39 cellular contexts compared by ENCODE assay signal in the genomic region with DNA sequence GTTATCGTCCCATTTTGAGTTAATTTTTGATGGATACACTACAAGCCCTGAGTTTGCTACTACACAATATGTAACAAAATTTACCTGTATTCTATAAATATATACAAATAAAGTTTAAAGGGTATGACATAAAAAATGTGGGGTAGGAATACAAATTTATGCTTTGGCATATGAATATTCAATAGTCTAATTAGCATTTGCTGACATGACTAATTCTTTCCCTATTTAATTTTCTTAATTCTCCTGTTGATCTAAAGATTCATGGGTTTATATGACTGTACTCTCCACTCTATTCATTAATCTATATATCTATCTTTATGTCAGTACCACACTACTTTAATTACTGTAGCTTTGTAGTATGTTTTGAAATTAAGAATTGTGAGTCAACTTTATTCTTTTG.
"Had no signal": no experiment of that assay in that cellular context is flagged by ENCODE, and none has a peak within 500 bp of the region (broad histone marks: within the 10 kb centered on the region; RNA-seq: fewer than 3 reads in every experiment).

No MANE protein-coding gene starts in this region.

- H3K27ac Mint-ChIP-seq: activated B cell treated with CpG ODN at 0.5 μM for 24 hours; activated CD4-positive, alpha-beta memory T cell treated with anti-CD3 and anti-CD28 coated beads for 36 hours; activated CD4-positive, alpha-beta T cell treated with anti-CD3 and anti-CD28 coated beads, Interleukin-2, amount 10 ng/mL, durations not matched to agents 24 days and 14 days; activated CD8-positive, alpha-beta T cell treated with anti-CD3 and anti-CD28 coated beads for 36 hours; activated naive CD4-positive, alpha-beta T cell treated with anti-CD3 and anti-CD28 coated beads for 36 hours; activated naive CD4-positive, alpha-beta T cell treated with anti-CD3 and anti-CD28 coated beads, Interleukin-2, amount 50 U/mL, for 72 hours; activated naive CD8-positive, alpha-beta T cell treated with anti-CD3 and anti-CD28 coated beads for 36 hours; activated T-cell treated with anti-CD3 and anti-CD28 coated beads, Interleukin-2, amount 50 U/mL, for 72 hours; activated T-helper 1 cell treated with anti-CD3 and anti-CD28 coated beads, Interleukin-12 subunit alpha, Interleukin-12 subunit beta, Interleukin-2, Interleukin-4 antibody, amounts not matched to agents 30 ng/mL and 10 ng/mL and 1 ng/mL, durations not matched to agents 14 hours and 24 hours and 36 hours; activated T-helper 17 cell treated with anti-CD3 and anti-CD28 coated beads, Interleukin-2, amount 50 U/mL, for 72 hours; T-helper 1 cell treated with Interleukin-12 subunit alpha and Interleukin-12 subunit beta and Interleukin-4 antibody, amounts not matched to agents 30 μg/mL and 1 μg/mL, for 36 hours; T-helper 2 cell treated with Interferon-gamma antibody and Interleukin-4, amounts not matched to agents 5 μg/mL and 100 μg/mL, for 36 hours had no signal

- ATAC-seq: activated CD8-positive, alpha-beta T cell treated with anti-CD3 and anti-CD28 coated beads for 36 hours; activated naive CD4-positive, alpha-beta T cell treated with anti-CD3 and anti-CD28 coated beads, Interleukin-2, amount 50 U/mL, for 72 hours; activated T-cell treated with anti-CD3 and anti-CD28 coated beads, Interleukin-2, amount 50 U/mL, for 4 hours; activated T-cell treated with anti-CD3 and anti-CD28 coated beads, Interleukin-2, amount 50 U/mL, for 72 hours; activated T-helper 17 cell treated with anti-CD3 and anti-CD28 coated beads, Interleukin-2, amount 50 U/mL, for 72 hours; body of pancreas had no signal

- H3K4me1 Mint-ChIP-seq: activated B cell treated with CpG ODN at 0.5 μM for 24 hours; activated CD4-positive, alpha-beta T cell treated with anti-CD3 and anti-CD28 coated beads, Interleukin-2, amount 10 ng/mL, durations not matched to agents 24 days and 14 days; activated naive CD8-positive, alpha-beta T cell treated with anti-CD3 and anti-CD28 coated beads for 36 hours; activated T-helper 17 cell treated with anti-CD3 and anti-CD28 coated beads, Interleukin-2, amount 50 U/mL, for 72 hours; central memory CD8-positive, alpha-beta T cell had no signal

- H3K36me3 ChIP-seq: adrenal gland, brain microvascular endothelial cell, cardiac muscle cell had no signal

- FAIRE-seq: astrocyte, bronchial epithelial cell, TTC549 had no signal

- H3K4me3 Mint-ChIP-seq: activated B cell treated with CpG ODN at 0.5 μM for 24 hours; activated CD4-positive, alpha-beta memory T cell treated with anti-CD3 and anti-CD28 coated beads for 36 hours; activated CD4-positive, alpha-beta T cell treated with anti-CD3 and anti-CD28 coated beads, Interleukin-2, amount 10 ng/mL, durations not matched to agents 24 days and 14 days; activated CD8-positive, alpha-beta T cell treated with anti-CD3 and anti-CD28 coated beads for 36 hours; activated naive CD4-positive, alpha-beta T cell treated with anti-CD3 and anti-CD28 coated beads for 36 hours; activated naive CD8-positive, alpha-beta T cell treated with anti-CD3 and anti-CD28 coated beads for 36 hours; activated T-cell treated with anti-CD3 and anti-CD28 coated beads, Interleukin-2, amount 50 U/mL, for 4 hours; activated T-cell treated with anti-CD3 and anti-CD28 coated beads, Interleukin-2, amount 50 U/mL, for 72 hours; activated T-helper 1 cell treated with anti-CD3 and anti-CD28 coated beads, Interleukin-12 subunit alpha, Interleukin-12 subunit beta, Interleukin-2, Interleukin-4 antibody, amounts not matched to agents 30 ng/mL and 10 ng/mL and 1 ng/mL, durations not matched to agents 14 hours and 24 hours and 36 hours; activated T-helper 17 cell treated with anti-CD3 and anti-CD28 coated beads, Interleukin-2, amount 50 U/mL, for 72 hours; central memory CD8-positive, alpha-beta T cell; T-helper 1 cell treated with Interleukin-12 subunit alpha and Interleukin-12 subunit beta and Interleukin-4 antibody, amounts not matched to agents 30 μg/mL and 1 μg/mL, for 36 hours; T-helper 2 cell treated with Interferon-gamma antibody and Interleukin-4, amounts not matched to agents 5 μg/mL and 100 μg/mL, for 36 hours had no signal

- H3K27ac ChIP-seq: adrenal gland, body of pancreas, brain microvascular endothelial cell, cardiac muscle cell, VCaP had no signal

- H3K36me3 Mint-ChIP-seq: activated CD4-positive, alpha-beta memory T cell treated with anti-CD3 and anti-CD28 coated beads for 36 hours; activated naive CD4-positive, alpha-beta T cell treated with anti-CD3 and anti-CD28 coated beads, Interleukin-2, amount 50 U/mL, for 72 hours; activated naive CD8-positive, alpha-beta T cell treated with anti-CD3 and anti-CD28 coated beads for 36 hours had no signal

- H3K27me3 Mint-ChIP-seq: activated B cell treated with CpG ODN at 0.5 μM for 24 hours; activated CD4-positive, alpha-beta memory T cell treated with anti-CD3 and anti-CD28 coated beads for 36 hours; activated CD4-positive, alpha-beta T cell treated with anti-CD3 and anti-CD28 coated beads, Interleukin-2, amount 10 ng/mL, durations not matched to agents 24 days and 14 days; activated CD8-positive, alpha-beta T cell treated with anti-CD3 and anti-CD28 coated beads for 36 hours; activated naive CD8-positive, alpha-beta T cell treated with anti-CD3 and anti-CD28 coated beads for 36 hours; activated T-helper 17 cell treated with anti-CD3 and anti-CD28 coated beads, Interleukin-2, amount 50 U/mL, for 72 hours; central memory CD8-positive, alpha-beta T cell had no signal

- H3K27me3 ChIP-seq: adrenal gland, body of pancreas, brain microvascular endothelial cell, cardiac muscle cell had no signal

- H3K4me3 ChIP-seq: adrenal gland, body of pancreas, cardiac muscle cell had no signal

- H3K4me1 ChIP-seq: adrenal gland, body of pancreas had no signal

- DNase-seq: activated B cell treated with CpG ODN at 0.5 μM for 24 hours; activated CD4-positive, alpha-beta memory T cell treated with anti-CD3 and anti-CD28 coated beads for 36 hours; activated CD4-positive, alpha-beta T cell treated with anti-CD3 and anti-CD28 coated beads for 4 hours; activated CD4-positive, alpha-beta T cell treated with anti-CD3 and anti-CD28 coated beads, Interleukin-2, amount 10 ng/mL, durations not matched to agents 24 days and 14 days; activated CD4-positive, alpha-beta T cell treated with anti-CD3 and anti-CD28 coated beads, Interleukin-2, amount 50 U/mL, for 1 hour; activated CD4-positive, alpha-beta T cell treated with anti-CD3 and anti-CD28 coated beads, Interleukin-2, amount 50 U/mL, for 4 hours; activated CD4-positive, CD25-positive, alpha-beta regulatory T cell treated with anti-CD3 and anti-CD28 coated beads, Interleukin-2, amount 50 U/mL, for 72 hours; activated CD8-positive, alpha-beta memory T cell treated with anti-CD3 and anti-CD28 coated beads, Interleukin-2, amount 50 U/mL, for 4 hours; activated CD8-positive, alpha-beta T cell treated with anti-CD3 and anti-CD28 coated beads for 36 hours; activated effector memory CD4-positive, alpha-beta T cell treated with anti-CD3 and anti-CD28 coated beads, Interleukin-2, amount 50 U/mL, for 16 hours; activated gamma-delta T cell treated with Interleukin-2 at 50 U/mL for 16 hours; activated naive CD4-positive, alpha-beta T cell; activated naive CD4-positive, alpha-beta T cell treated with anti-CD3 and anti-CD28 coated beads for 36 hours; activated naive CD4-positive, alpha-beta T cell treated with anti-CD3 and anti-CD28 coated beads, Interleukin-2, amount 50 U/mL, for 16 hours; activated naive CD8-positive, alpha-beta T cell treated with anti-CD3 and anti-CD28 coated beads for 36 hours; activated T-cell treated with anti-CD3 and anti-CD28 coated beads for 4 hours; activated T-cell treated with anti-CD3 and anti-CD28 coated beads, Interleukin-2, amount 50 U/mL, for 1 hour; activated T-cell treated with anti-CD3 and anti-CD28 coated beads, Interleukin-2, amount 50 U/mL, for 4 hours; activated T-cell treated with anti-CD3 and anti-CD28 coated beads, Interleukin-2, amount 50 U/mL, for 72 hours; adrenal gland; amniotic stem cell; aorta; body of pancreas; brain microvascular endothelial cell; caudate nucleus; cerebellar nuclear complex; T-helper 2 cell; T-helper 9 cell had no signal

- H3K9me3 ChIP-seq: adrenal gland, body of pancreas had no signal
